In the genomic region with DNA sequence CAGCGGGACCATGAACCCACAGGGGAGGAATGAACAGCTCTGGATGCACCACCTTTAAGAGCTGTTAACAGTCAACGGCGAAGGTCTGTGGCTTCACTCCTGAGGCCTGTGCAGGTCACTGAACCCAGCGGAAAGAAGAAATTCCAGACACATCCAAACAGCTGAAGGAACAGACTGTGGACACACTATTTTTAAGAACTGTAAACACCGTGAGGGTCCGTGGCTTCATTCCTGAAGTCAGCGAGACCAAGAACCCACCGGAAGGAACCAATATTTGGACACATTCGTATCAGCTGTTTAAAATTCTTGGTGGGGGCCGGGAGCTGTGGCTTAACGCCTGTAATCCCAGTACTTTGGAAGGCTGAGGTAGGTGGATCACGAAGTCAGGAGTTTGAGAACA, we compare ENCODE assay signal across 21 cellular contexts. TPM values are rescaled to one million over a fixed set of nuclear protein-coding genes. Genes with fewer than 3 reads are reported as not detected.
DNase-seq lines count a peak whose midpoint lies in the region; ATAC-seq and TF ChIP-seq lines count a peak whose summit lies in the region.
"Had no signal": no experiment of that assay in that cellular context is flagged by ENCODE, and none has a peak within 500 bp of the region (broad histone marks: within the 10 kb centered on the region; RNA-seq: fewer than 3 reads in every experiment).

No MANE protein-coding gene starts in this region.

- TF ChIP-seq CTCF in WTC11 (IDR thresholded peaks at IDR 0.05) (no peak), sigmoid colon (IDR thresholded peaks at IDR 0.05) (no peak), OCI-LY7 (conservative IDR thresholded peaks at IDR 0.05; ENCODE audit: low read length) (no peak)

- peak overlapping the region; percentile 67; the same call in 1 of the 2 replicates for H3K27ac Mint-ChIP-seq in WTC11
- H3K27ac Mint-ChIP-seq: CD14-positive monocyte; CD4-positive, CD25-positive, alpha-beta regulatory T cell; CD8-positive, alpha-beta memory T cell had no signal

- DNase-seq in SJCRH30 (peak; percentile 53 to 57), WTC11 (ENCODE audit: low spot score) (no peak), myocyte (ENCODE audit: low read depth) (peak; percentile 55), sigmoid colon (peak; percentile 26), G401 (ENCODE audit: low spot score) (no peak), OCI-LY7 (ENCODE audit: low spot score) (no peak), EL (no peak)
- no peak for DNase-seq in activated naive CD4-positive, alpha-beta T cell treated with anti-CD3 and anti-CD28 coated beads, Interleukin-2, amount 50 U/mL, for 16 hours
- DNase-seq: 8988T; ACHN; BE2C; C1 segment of cervical spinal cord; Caco-2; Calu3; CD4-positive, alpha-beta memory T cell; CD4-positive, CD25-positive, alpha-beta regulatory T cell; CD8-positive, alpha-beta memory T cell; DMS79 treated with DMSO at 0.1 percent for 48 hours; GF-D8 had no signal

- H3K9me3 ChIP-seq in SJCRH30 (replicated peaks) = no peaks in the 10 kb centered on the region
- H3K9me3 ChIP-seq in sigmoid colon = no peaks in the 10 kb centered on the region
- no peaks in the 10 kb centered on the region for H3K9me3 ChIP-seq in OCI-LY7 (ENCODE audit: low read length)
- H3K9me3 ChIP-seq: BE2C, BLaER1, Caco-2 had no signal

- no peak overlapping the region for H3K4me3 Mint-ChIP-seq in WTC11
- H3K4me3 Mint-ChIP-seq: CD14-positive monocyte; CD4-positive, alpha-beta memory T cell had no signal

- no peak for ATAC-seq in WTC11

- in situ Hi-C loops in G401 (cut with HindIII; ENCODE audit: low sequenced_read_pairs) = no loop called here

- no peaks in the 10 kb centered on the region for H3K27me3 ChIP-seq in SJCRH30
- no peaks in the 10 kb centered on the region for H3K27me3 ChIP-seq in sigmoid colon
- H3K27me3 ChIP-seq: BE2C, BLaER1 had no signal

- peaks cover 4% of the 10 kb centered on the region; the same call in 1 of the 2 replicates for H3K79me2 ChIP-seq in OCI-LY7 (ENCODE audit: insufficient read depth, low read depth, low read length)

- H2AFZ ChIP-seq in OCI-LY7 (ENCODE audit: low read length) = no peak overlapping the region

- H3K4me3 ChIP-seq in SJCRH30 (no peak overlapping the region), sigmoid colon (no peak overlapping the region), OCI-LY7 (ENCODE audit: low read depth, low read length, poor library complexity, severe bottlenecking) (no peak overlapping the region)
- H3K4me3 ChIP-seq: BLaER1 had no signal

- H3K4me1 Mint-ChIP-seq in WTC11 = peaks cover 32% of the 10 kb centered on the region

- H3K9me3 Mint-ChIP-seq in WTC11 = peaks cover 8% of the 10 kb centered on the region
- H3K9me3 Mint-ChIP-seq: CD4-positive, alpha-beta memory T cell; CD4-positive, CD25-positive, alpha-beta regulatory T cell; CD8-positive, alpha-beta memory T cell had no signal

- H3K9me2 ChIP-seq in OCI-LY7 (ENCODE audit: insufficient read depth, low read length) = no peaks in the 10 kb centered on the region

- H3K36me3 ChIP-seq in SJCRH30 (no peaks in the 10 kb centered on the region), sigmoid colon (peaks cover 0 to 3% (median 0%) of the 10 kb centered on the region in 4 donors), OCI-LY7 (ENCODE audit: insufficient read depth, low read length) (no peaks in the 10 kb centered on the region)
- H3K36me3 ChIP-seq: BE2C, BLaER1 had no signal

- no peaks in the 10 kb centered on the region for H3K27me3 Mint-ChIP-seq in WTC11 (ENCODE audit: low read depth)
- H3K27me3 Mint-ChIP-seq: CD4-positive, alpha-beta memory T cell; CD4-positive, CD25-positive, alpha-beta regulatory T cell; CD8-positive, alpha-beta memory T cell had no signal

- H3K27ac ChIP-seq in SJCRH30 (peak overlapping the region; percentile 41), sigmoid colon (no peak overlapping the region), OCI-LY7 (ENCODE audit: low read depth, low read length, poor library complexity, severe bottlenecking) (no peak overlapping the region)
- H3K27ac ChIP-seq: BLaER1 had no signal

- intact Hi-C loops in sigmoid colon (cut with DNase I) (loop anchor here (10.0 kb wide), 1 partner anchor 353 kb away; a partner anchor contains a TSS), OCI-LY7 (cut with micrococcal nuclease; ENCODE audit: unreplicated experiment) (no loop called here)

- 96 to 97% methylated on average over 12 of the region's 12 CpGs for WGBS in sigmoid colon, 2 donors

- H3K4me1 ChIP-seq in SJCRH30 (0 out of 2 replicates have a peak, but pooled peaks cover 2% of the 10 kb centered on the region), sigmoid colon (peaks cover 0 to 9% (median 6%) of the 10 kb centered on the region in 4 donors), OCI-LY7 (ENCODE audit: insufficient read depth, low read length, poor library complexity, severe bottlenecking) (peaks cover 11% of the 10 kb centered on the region)
- H3K4me1 ChIP-seq: Caco-2 had no signal

- CTCF ChIA-PET in WTC11 (lab: Charles Lee) = no interaction called here
- CTCF ChIA-PET in OCI-LY7 (lab: Charles Lee; ENCODE audit: unreplicated experiment) = no interaction called here

- no peaks in the 10 kb centered on the region for H4K20me1 ChIP-seq in OCI-LY7 (ENCODE audit: insufficient read depth, low read length)
- H4K20me1 ChIP-seq: BLaER1 had no signal

- TF ChIP-seq EP300 in sigmoid colon (IDR thresholded peaks at IDR 0.05) = no peak

- H3K4me2 ChIP-seq in OCI-LY7 (ENCODE audit: low read length) = no peak overlapping the region
- H3K4me2 ChIP-seq: BLaER1 had no signal

- peaks cover 16% of the 10 kb centered on the region for H3K36me3 Mint-ChIP-seq in WTC11

- POLR2A ChIA-PET in WTC11 (lab: Charles Lee) (no interaction called here), OCI-LY7 (lab: Charles Lee) (no interaction called here)

- BruUV-seq in OCI-LY7 (replicated peaks; lab: Mats Ljungman, UMichigan) = no TSS peak

- no peak for TF ChIP-seq POLR2A in sigmoid colon (IDR thresholded peaks at IDR 0.05)

TF ChIP-seq in WTC11, 78 proteins besides CTCF, POLR2A, EP300 and RAD21 (continues in another document):
- TF ChIP-seq, protein P1, sequence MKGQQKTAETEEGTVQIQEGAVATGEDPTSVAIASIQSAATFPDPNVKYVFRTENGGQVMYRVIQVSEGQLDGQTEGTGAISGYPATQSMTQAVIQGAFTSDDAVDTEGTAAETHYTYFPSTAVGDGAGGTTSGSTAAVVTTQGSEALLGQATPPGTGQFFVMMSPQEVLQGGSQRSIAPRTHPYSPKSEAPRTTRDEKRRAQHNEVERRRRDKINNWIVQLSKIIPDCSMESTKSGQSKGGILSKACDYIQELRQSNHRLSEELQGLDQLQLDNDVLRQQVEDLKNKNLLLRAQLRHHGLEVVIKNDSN (CRISPR knock-in tag; IDR thresholded peaks at IDR 0.05) = no peak
- TF ChIP-seq SMAD3 (CRISPR knock-in tag; IDR thresholded peaks at IDR 0.05; ENCODE audit: borderline replicate concordance) = no peak
- TF ChIP-seq JUN (CRISPR knock-in tag; IDR thresholded peaks at IDR 0.05) = no peak
- TF ChIP-seq PRRX2 (CRISPR knock-in tag; IDR thresholded peaks at IDR 0.05) = no peak
- TF ChIP-seq, protein P2, sequence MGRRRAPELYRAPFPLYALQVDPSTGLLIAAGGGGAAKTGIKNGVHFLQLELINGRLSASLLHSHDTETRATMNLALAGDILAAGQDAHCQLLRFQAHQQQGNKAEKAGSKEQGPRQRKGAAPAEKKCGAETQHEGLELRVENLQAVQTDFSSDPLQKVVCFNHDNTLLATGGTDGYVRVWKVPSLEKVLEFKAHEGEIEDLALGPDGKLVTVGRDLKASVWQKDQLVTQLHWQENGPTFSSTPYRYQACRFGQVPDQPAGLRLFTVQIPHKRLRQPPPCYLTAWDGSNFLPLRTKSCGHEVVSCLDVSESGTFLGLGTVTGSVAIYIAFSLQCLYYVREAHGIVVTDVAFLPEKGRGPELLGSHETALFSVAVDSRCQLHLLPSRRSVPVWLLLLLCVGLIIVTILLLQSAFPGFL (CRISPR knock-in tag; IDR thresholded peaks at IDR 0.05; ENCODE audit: borderline replicate concordance) = no peak
- no peak for TF ChIP-seq ZNF416 (CRISPR knock-in tag; IDR thresholded peaks at IDR 0.05)
- no peak for TF ChIP-seq ZNF232 (CRISPR knock-in tag; IDR thresholded peaks at IDR 0.05)

RNA-seq across cellular contexts. Expression of a gene that starts 5.4 kb away (rescaled TPM):
- total RNA-seq in SJCRH30 (2014; rRNA removed; shearing (Covaris generic)) = 68.8 and 73.7 TPM in 2 replicates
- 72.7 to 82.9 TPM (median 78.0 TPM) in 3 replicates for total RNA-seq in WTC11 (2021)
- total RNA-seq in myocyte = 52.9 and 74.1 TPM in 2 replicates
- 76.9 TPM for polyA plus RNA-seq in myocyte (2012)
- total RNA-seq in sigmoid colon = 100 to 1,000 TPM in 2 of 4 donors, 10 to 100 TPM in 2; 51.5 to 124 (median 98.2) TPM
- polyA plus RNA-seq in sigmoid colon = 10 to 100 TPM; 55.7 to 97.3 (median 79.8) TPM
- 138 and 150 TPM in 2 replicates for total RNA-seq in G401 (2014; rRNA removed; shearing (Covaris generic))
- 93.2 and 103 TPM in 2 replicates for total RNA-seq in OCI-LY7 (2014; rRNA removed; shearing (Covaris generic))
- total RNA-seq in OCI-LY7 (2022) = 111 and 125 TPM in 2 replicates

RNA-seq across cellular contexts. Expression of a gene that starts 19.4 kb away (rescaled TPM):
- total RNA-seq in SJCRH30 (2014; rRNA removed; shearing (Covaris generic)) = 92.3 and 97.2 TPM in 2 replicates
- total RNA-seq in WTC11 (2021) (103 to 122 TPM (median 119 TPM) in 3 replicates), myocyte (181 and 196 TPM in 2 replicates), sigmoid colon (100 to 1,000 TPM; 115 to 199 (median 170) TPM), OCI-LY7 (2022) (33.9 and 39.5 TPM in 2 replicates)
- polyA plus RNA-seq in myocyte (2012) = 207 TPM
- polyA plus RNA-seq in sigmoid colon = 100 to 1,000 TPM in 2 of 3 donors, 10 to 100 TPM in 1; 86.0 to 130 (median 110) TPM
- total RNA-seq in G401 (2014; rRNA removed; shearing (Covaris generic)) = 140 and 145 TPM in 2 replicates
- 23.7 and 40.2 TPM in 2 replicates for total RNA-seq in OCI-LY7 (2014; rRNA removed; shearing (Covaris generic))

RNA-seq across cellular contexts. Expression of a gene that starts 47.5 kb away (rescaled TPM):
- 23.3 and 25.5 TPM in 2 replicates for total RNA-seq in SJCRH30 (2014; rRNA removed; shearing (Covaris generic))
- 24.8 to 30.4 TPM (median 24.9 TPM) in 3 replicates for total RNA-seq in WTC11 (2021)
- total RNA-seq in myocyte = 25.3 and 30.3 TPM in 2 replicates
- 10.3 TPM for polyA plus RNA-seq in myocyte (2012)
- 10 to 100 TPM in 2 of 4 donors, 1 to 10 TPM in 2; 6.6 to 14.6 (median 11.8) TPM for total RNA-seq in sigmoid colon
- polyA plus RNA-seq in sigmoid colon = 10 to 100 TPM in 2 of 3 donors, 1 to 10 TPM in 1; 7.6 to 14.3 (median 10.8) TPM
- 31.3 and 43.1 TPM in 2 replicates for total RNA-seq in G401 (2014; rRNA removed; shearing (Covaris generic))
- 27.8 and 29.7 TPM in 2 replicates for total RNA-seq in OCI-LY7 (2014; rRNA removed; shearing (Covaris generic))
- total RNA-seq in OCI-LY7 (2022) = 20.3 and 21.8 TPM in 2 replicates

RNA-seq across cellular contexts. Expression of a gene that starts 47.8 kb away (rescaled TPM):
- not detected in 2 replicates for total RNA-seq in SJCRH30 (2014; rRNA removed; shearing (Covaris generic))
- total RNA-seq in WTC11 (2021) (0.42 to 1.8 TPM (median 0.50 TPM) in 3 replicates), myocyte (0.75 TPM in 1 of 2 replicates, not detected in the other), sigmoid colon (not detected), OCI-LY7 (2022) (1.0 TPM in 1 of 2 replicates, not detected in the other)
- 0.88 TPM for polyA plus RNA-seq in myocyte (2012)
- polyA plus RNA-seq in sigmoid colon = 1 to 10 TPM in 1 of 3 donors, not detected in 2; 1.3 TPM
- 0.49 and 2.9 TPM in 2 replicates for total RNA-seq in G401 (2014; rRNA removed; shearing (Covaris generic))
- total RNA-seq in OCI-LY7 (2014; rRNA removed; shearing (Covaris generic)) = 0.66 TPM in 1 of 2 replicates, not detected in the other
- total RNA-seq: Calu3; CD4-positive, CD25-positive, alpha-beta regulatory T cell had no signal
- polyA plus RNA-seq: CD8-positive, alpha-beta memory T cell had no signal

Comparison
In these comparisons a context has a peak if more than half of its experiments do, and no peak if none do; other contexts are left out.
1. DNase-seq: peak in SJCRH30 (2 of 2), myocyte (single experiment) and sigmoid colon (single experiment); none in WTC11 (single experiment), G401 (single experiment), activated naive CD4-positive, alpha-beta T cell treated with anti-CD3 and anti-CD28 coated beads, Interleukin-2, amount 50 U/mL, for 16 hours (single experiment), OCI-LY7 (single experiment) and EL (single experiment).